9 cellular contexts compared by ENCODE assay signal in the genomic region with DNA sequence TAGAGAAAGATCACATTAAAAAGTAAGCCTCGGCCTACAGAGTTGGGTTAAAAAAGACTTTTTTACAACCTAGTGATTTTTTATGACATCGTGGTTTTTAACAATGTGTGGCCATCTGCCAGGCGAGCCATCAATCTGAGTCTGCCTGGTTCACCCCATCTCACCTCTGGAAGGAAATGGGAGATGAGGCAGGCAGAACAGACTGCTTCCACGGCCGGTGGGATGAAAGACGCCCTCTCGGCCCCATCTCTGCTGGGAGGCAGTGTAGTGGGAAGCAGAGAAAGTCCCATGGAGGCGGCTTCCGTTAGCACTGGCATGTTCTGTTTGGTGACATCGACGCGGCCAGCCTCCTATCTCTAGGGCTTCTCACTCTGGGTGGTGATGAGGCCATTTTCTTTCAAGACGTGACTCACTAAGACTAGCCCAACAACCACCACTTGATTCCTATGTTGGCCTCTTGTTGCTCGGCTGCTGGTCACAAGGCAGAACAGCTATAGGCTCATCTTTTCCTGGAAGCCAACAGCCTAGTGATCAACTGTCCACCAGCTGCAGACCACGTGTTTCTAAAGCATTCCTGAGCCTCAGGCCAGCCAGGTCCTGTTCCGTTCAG.
DNase-seq lines count a peak whose midpoint lies in the region; ATAC-seq, FAIRE-seq and TF ChIP-seq lines count a peak whose summit lies in the region.
"Had no signal": no experiment of that assay in that cellular context is flagged by ENCODE, and none has a peak within 500 bp of the region (broad histone marks: within the 10 kb centered on the region; RNA-seq: fewer than 3 reads in every experiment).

No MANE protein-coding gene starts in this region.

- H3K36me3 Mint-ChIP-seq in nephron progenitor cell (ENCODE audit: low read depth) (peaks cover 37% of the 10 kb centered on the region), immature natural killer cell (peaks cover 0 to 7% (median 3%) of the 10 kb centered on the region in 3 donors)
- peaks cover 7% of the 10 kb centered on the region for H3K36me3 Mint-ChIP-seq in activated T-helper 2 cell treated with anti-CD3 and anti-CD28 coated beads, Interferon-gamma antibody, Interleukin-2, Interleukin-4, amounts not matched to agents 10 μg/mL and 5 μg/mL and 100 μg/mL, durations not matched to agents 14 hours and 24 hours and 36 hours (ENCODE audit: low read depth)
- H3K36me3 Mint-ChIP-seq in naive thymus-derived CD8-positive, alpha-beta T cell: no peaks in the 10 kb centered on the region

- no peaks in the 10 kb centered on the region for H3K9me3 ChIP-seq in endothelial cell of umbilical vein (replicated peaks; ENCODE audit: control insufficient read depth, insufficient read depth, low read length)
- H3K9me3 ChIP-seq: neutrophil had no signal

- H3K4me3 ChIP-seq in AG04449 (ENCODE audit: low read depth, low read length) (no peak overlapping the region; the same call in 1 of the 2 replicates), endothelial cell of umbilical vein (replicated peaks in 1 of 3; ENCODE audit: insufficient read depth in 1 of 3, low read depth in 1 of 3, low read length in 3 of 3) (no peak overlapping the region)

- peaks cover 40% of the 10 kb centered on the region for H3K79me2 ChIP-seq in endothelial cell of umbilical vein (ENCODE audit: control insufficient read depth, insufficient read depth, low read length)

- peak overlapping the region; percentile 37 for H3K4me2 ChIP-seq in endothelial cell of umbilical vein (ENCODE audit: insufficient read depth, low read length)

- H3K4me1 Mint-ChIP-seq in nephron progenitor cell: peaks cover 97% of the 10 kb centered on the region
- H3K4me1 Mint-ChIP-seq in immature natural killer cell: no peaks in the 10 kb centered on the region
- H3K4me1 Mint-ChIP-seq in activated T-helper 2 cell treated with anti-CD3 and anti-CD28 coated beads, Interferon-gamma antibody, Interleukin-2, Interleukin-4, amounts not matched to agents 10 μg/mL and 5 μg/mL and 100 μg/mL, durations not matched to agents 14 hours and 24 hours and 36 hours (ENCODE audit: low read depth): peaks cover 13% of the 10 kb centered on the region
- H3K4me1 Mint-ChIP-seq in naive thymus-derived CD8-positive, alpha-beta T cell: no peaks in the 10 kb centered on the region

- no peak for TF ChIP-seq POLR2A in endothelial cell of umbilical vein (IDR thresholded peaks at IDR 0.05; ENCODE audit: low read depth, low read length)

- dilution Hi-C loops in endothelial cell of umbilical vein (cut with MboI; ENCODE audit: extremely low pct_ligation_motif_present, low sequenced_read_pairs): no loop called here

- CTCF ChIA-PET in AG04449 (lab: Yijun Ruan, JAX) (interaction anchor here (0.9 kb wide), 1 partner anchor 200 kb away, joined by 4 read pairs; no protein-coding TSS in a partner anchor), endothelial cell of umbilical vein (lab: Charles Lee) (interaction anchor here (0.5 kb wide), 1 partner anchor 246 kb away, joined by 3 read pairs; no protein-coding TSS in a partner anchor)

- no peaks in the 10 kb centered on the region for H4K20me1 ChIP-seq in endothelial cell of umbilical vein (replicated peaks; ENCODE audit: control insufficient read depth, extremely low read depth, insufficient read depth, low read length)

- TF ChIP-seq CTCF in AG04449 (IDR thresholded peaks at IDR 0.05; ENCODE audit: insufficient read depth, low read length, missing control alignments) (no peak), endothelial cell of umbilical vein (IDR thresholded peaks at IDR 0.05; ENCODE audit: extremely low read depth in 1 of 2, insufficient read depth in 1 of 2, low read depth in 1 of 2, low read length in 2 of 2) (no peak), nephron progenitor cell (IDR thresholded peaks at IDR 0.05) (no peak)

- H3K9me1 ChIP-seq in endothelial cell of umbilical vein (replicated peaks; ENCODE audit: control insufficient read depth, extremely low read depth, insufficient read depth, low read length): no peaks in the 10 kb centered on the region

- POLR2A ChIA-PET in AG04449 (lab: Yijun Ruan, JAX) (interaction anchor here (0.6 to 1.5 kb wide), 4 partner anchors 8 to 32 kb away, joined by 3 to 4 read pairs (median 3); no protein-coding TSS in a partner anchor), endothelial cell of umbilical vein (lab: Charles Lee) (no interaction called here)
- POLR2A ChIA-PET in naive thymus-derived CD8-positive, alpha-beta T cell (lab: Charles Lee): no interaction called here

- peak overlapping the region; percentile 84 for H3K27ac ChIP-seq in endothelial cell of umbilical vein (ENCODE audit: insufficient read depth, low read depth, low read length)
- H3K27ac ChIP-seq: neutrophil had no signal

- ATAC-seq in left lobe of liver: no peak
- ATAC-seq in naive thymus-derived CD8-positive, alpha-beta T cell: no peak

- peaks cover 0 to 2% of the 10 kb centered on the region in 2 experiments for H3K36me3 ChIP-seq in endothelial cell of umbilical vein (ENCODE audit: control insufficient read depth in 2 of 2, extremely low read depth in 1 of 2, insufficient read depth in 2 of 2, low read length in 2 of 2)
- H3K36me3 ChIP-seq: neutrophil had no signal

- peak overlapping the region; percentile 98 for H3K27ac Mint-ChIP-seq in nephron progenitor cell
- no peak overlapping the region for H3K27ac Mint-ChIP-seq in immature natural killer cell
- no peak overlapping the region for H3K27ac Mint-ChIP-seq in activated T-helper 2 cell treated with anti-CD3 and anti-CD28 coated beads, Interferon-gamma antibody, Interleukin-2, Interleukin-4, amounts not matched to agents 10 μg/mL and 5 μg/mL and 100 μg/mL, durations not matched to agents 14 hours and 24 hours and 36 hours
- no peak overlapping the region for H3K27ac Mint-ChIP-seq in naive thymus-derived CD8-positive, alpha-beta T cell

- H3K4me3 Mint-ChIP-seq in nephron progenitor cell: peak overlapping the region; percentile 25
- H3K4me3 Mint-ChIP-seq in immature natural killer cell: no peak overlapping the region
- H3K4me3 Mint-ChIP-seq in activated T-helper 2 cell treated with anti-CD3 and anti-CD28 coated beads, Interferon-gamma antibody, Interleukin-2, Interleukin-4, amounts not matched to agents 10 μg/mL and 5 μg/mL and 100 μg/mL, durations not matched to agents 14 hours and 24 hours and 36 hours (ENCODE audit: low read depth): no peak overlapping the region
- H3K4me3 Mint-ChIP-seq in naive thymus-derived CD8-positive, alpha-beta T cell: no peak overlapping the region

- H3K27me3 Mint-ChIP-seq in nephron progenitor cell (ENCODE audit: low read depth, poor library complexity) (no peaks in the 10 kb centered on the region), immature natural killer cell (ENCODE audit: low read depth in 3 of 3) (peaks cover 0 to 1% (median 0%) of the 10 kb centered on the region in 3 donors)
- no peaks in the 10 kb centered on the region for H3K27me3 Mint-ChIP-seq in activated T-helper 2 cell treated with anti-CD3 and anti-CD28 coated beads, Interferon-gamma antibody, Interleukin-2, Interleukin-4, amounts not matched to agents 10 μg/mL and 5 μg/mL and 100 μg/mL, durations not matched to agents 14 hours and 24 hours and 36 hours (ENCODE audit: low read depth)
- H3K27me3 Mint-ChIP-seq in naive thymus-derived CD8-positive, alpha-beta T cell: no peaks in the 10 kb centered on the region

- peaks cover 4% of the 10 kb centered on the region for H3K9me3 Mint-ChIP-seq in nephron progenitor cell
- no peaks in the 10 kb centered on the region for H3K9me3 Mint-ChIP-seq in immature natural killer cell
- no peaks in the 10 kb centered on the region for H3K9me3 Mint-ChIP-seq in activated T-helper 2 cell treated with anti-CD3 and anti-CD28 coated beads, Interferon-gamma antibody, Interleukin-2, Interleukin-4, amounts not matched to agents 10 μg/mL and 5 μg/mL and 100 μg/mL, durations not matched to agents 14 hours and 24 hours and 36 hours
- no peaks in the 10 kb centered on the region for H3K9me3 Mint-ChIP-seq in naive thymus-derived CD8-positive, alpha-beta T cell

- FAIRE-seq in endothelial cell of umbilical vein (lab: Jason Lieb, UNC): peak; percentile 73

- DNase-seq in AG04449 (ENCODE audit: low read depth, low spot score): peak; percentile 94
- DNase-seq in NCI-H2171 (lab: John Stamatoyannopoulos, UW): peak; percentile 53
- DNase-seq in endothelial cell of umbilical vein (ENCODE audit: low read depth, low spot score): peak; percentile 93
- peak; percentile 47 for DNase-seq in nephron progenitor cell
- no peak for DNase-seq in left lobe of liver (ENCODE audit: low spot score)
- no peak for DNase-seq in immature natural killer cell
- no peak for DNase-seq in activated T-helper 2 cell treated with anti-CD3 and anti-CD28 coated beads, Interferon-gamma antibody, Interleukin-2, Interleukin-4, amounts not matched to agents 10 μg/mL and 5 μg/mL and 100 μg/mL, durations not matched to agents 14 hours and 24 hours and 36 hours (ENCODE audit: low spot score)
- no peak for DNase-seq in naive thymus-derived CD8-positive, alpha-beta T cell

- peak overlapping the region; percentile 74 for H3K9ac ChIP-seq in endothelial cell of umbilical vein (replicated peaks; ENCODE audit: extremely low read depth, insufficient read depth, low read length)

- H3K4me1 ChIP-seq in endothelial cell of umbilical vein (ENCODE audit: control insufficient read depth, extremely low read depth, insufficient read depth, low read length): peaks cover 63% of the 10 kb centered on the region

- intact Hi-C loops in endothelial cell of umbilical vein (cut with micrococcal nuclease): loop anchor here (1.0 to 2.0 kb wide), 2 partner anchors 14 to 50 kb away; no protein-coding TSS in a partner anchor
- intact Hi-C loops in activated T-helper 2 cell treated with anti-CD3 and anti-CD28 coated beads, Interferon-gamma antibody, Interleukin-2, Interleukin-4, amounts not matched to agents 10 μg/mL and 5 μg/mL and 100 μg/mL, durations not matched to agents 14 hours and 24 hours and 36 hours (cut with micrococcal nuclease): no loop called here

- BruUV-seq in endothelial cell of umbilical vein (replicated peaks; lab: Mats Ljungman, UMichigan): TSS peak; percentile 7

- H3K27me3 ChIP-seq in endothelial cell of umbilical vein (ENCODE audit: control insufficient read depth in 2 of 2, insufficient read depth in 2 of 2, low read length in 2 of 2): no peaks in the 10 kb centered on the region
- H3K27me3 ChIP-seq: neutrophil had no signal

- no peak overlapping the region for H2AFZ ChIP-seq in endothelial cell of umbilical vein (ENCODE audit: low read depth, low read length)

TF ChIP-seq in endothelial cell of umbilical vein, 7 proteins besides CTCF, POLR2A, EP300 and RAD21 (continues in another document):
- TF ChIP-seq MAX (IDR thresholded peaks at IDR 0.05; ENCODE audit: insufficient read depth, insufficient read length): peak; percentile 78
- TF ChIP-seq GATA2 (IDR thresholded peaks at IDR 0.05; ENCODE audit: insufficient read depth, insufficient read length, low read depth, low read length): peak; percentile 77
- no peak for TF ChIP-seq JUN (IDR thresholded peaks at IDR 0.05; ENCODE audit: borderline replicate concordance, insufficient read depth, insufficient read length, low read depth)
- peak; percentile 4 for TF ChIP-seq POLR2AphosphoS5 (IDR thresholded peaks at IDR 0.05; ENCODE audit: insufficient read depth, low read depth, low read length)

Comparison
In these comparisons a context has a peak if more than half of its experiments do, and no peak if none do; other contexts are left out.
1. DNase-seq: peak in AG04449 (single experiment), NCI-H2171 (single experiment), endothelial cell of umbilical vein (single experiment) and nephron progenitor cell (single experiment); none in left lobe of liver (single experiment), immature natural killer cell (0 of 3), activated T-helper 2 cell treated with anti-CD3 and anti-CD28 coated beads, Interferon-gamma antibody, Interleukin-2, Interleukin-4, amounts not matched to agents 10 μg/mL and 5 μg/mL and 100 μg/mL, durations not matched to agents 14 hours and 24 hours and 36 hours (single experiment) and naive thymus-derived CD8-positive, alpha-beta T cell (0 of 10).